In the genomic region with DNA sequence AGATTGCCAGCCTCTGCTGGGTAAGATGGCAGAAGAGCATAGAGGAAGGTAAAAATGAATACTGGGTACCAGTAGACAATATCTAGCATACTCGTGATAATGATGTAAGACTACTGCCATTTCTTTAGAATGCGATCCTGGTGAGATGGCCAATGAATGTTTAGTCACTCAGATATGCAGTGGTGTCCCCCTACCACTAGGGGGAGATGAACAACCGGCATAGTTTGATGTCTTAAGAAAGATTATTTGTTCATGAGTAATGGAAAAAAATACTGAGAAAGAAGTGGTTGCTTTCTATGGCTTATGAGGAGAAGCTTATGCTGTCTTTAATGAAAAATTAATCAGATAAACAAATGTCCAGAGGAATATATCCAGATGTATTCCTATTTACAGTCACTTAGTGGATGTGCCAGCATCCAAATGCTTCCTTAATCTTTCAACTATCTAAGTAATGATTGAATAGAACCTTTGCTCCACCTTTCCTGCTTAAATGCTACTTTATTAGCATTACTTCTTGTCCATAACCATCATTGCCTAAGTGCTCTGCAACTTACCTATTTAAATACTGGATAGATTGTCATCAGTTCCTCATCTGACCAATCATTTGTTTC, we compare ENCODE assay signal across 8 cellular contexts.
DNase-seq lines count a peak whose midpoint lies in the region; ATAC-seq and TF ChIP-seq lines count a peak whose summit lies in the region.

No MANE protein-coding gene starts in this region.

- ATAC-seq in GM19452 (IDR thresholded peaks at IDR 0.05; ENCODE audit: unreplicated experiment): peak; percentile 88
- peak; percentile 84 for ATAC-seq in HG03457 (IDR thresholded peaks at IDR 0.05; ENCODE audit: unreplicated experiment)

- H3K4me1 ChIP-seq in prostate gland (replicated peaks): no peaks in the 10 kb centered on the region

- no peaks in the 10 kb centered on the region for H3K36me3 ChIP-seq in prostate gland

- H3K4me3 ChIP-seq in prostate gland: no peak overlapping the region

- no peaks in the 10 kb centered on the region for H3K9me3 ChIP-seq in prostate gland

- H3K27ac ChIP-seq in prostate gland: no peak overlapping the region

- peak; percentile 79 for DNase-seq in DMS53 treated with DMSO at 0.1 percent for 48 hours (lab: John Stamatoyannopoulos, UW; ENCODE audit: unreplicated experiment)
- peak; percentile 70 for DNase-seq in NCI-H69 (lab: John Stamatoyannopoulos, UW)
- peak; percentile 4 for DNase-seq in activated T-helper 1 cell treated with anti-CD3 and anti-CD28 coated beads, Interleukin-12 subunit alpha, Interleukin-12 subunit beta, Interleukin-2, Interleukin-4 antibody, amounts not matched to agents 30 ng/mL and 10 ng/mL and 1 ng/mL, durations not matched to agents 14 hours and 24 hours and 36 hours (ENCODE audit: low spot score)
- peak; percentile 63 for DNase-seq in glomerular endothelial cell (ENCODE audit: extremely low read depth, low read depth, low spot score)
- DNase-seq in prostate gland (ENCODE audit: low spot score): peak; percentile 17
- no peak for DNase-seq in posterior vena cava (ENCODE audit: low spot score)

- H3K27ac Mint-ChIP-seq in activated T-helper 1 cell treated with anti-CD3 and anti-CD28 coated beads, Interleukin-12 subunit alpha, Interleukin-12 subunit beta, Interleukin-2, Interleukin-4 antibody, amounts not matched to agents 30 ng/mL and 10 ng/mL and 1 ng/mL, durations not matched to agents 14 hours and 24 hours and 36 hours: no peak overlapping the region

- TF ChIP-seq POLR2A in prostate gland (IDR thresholded peaks at IDR 0.05): no peak

- peaks cover 9% of the 10 kb centered on the region for H3K4me1 Mint-ChIP-seq in activated T-helper 1 cell treated with anti-CD3 and anti-CD28 coated beads, Interleukin-12 subunit alpha, Interleukin-12 subunit beta, Interleukin-2, Interleukin-4 antibody, amounts not matched to agents 30 ng/mL and 10 ng/mL and 1 ng/mL, durations not matched to agents 14 hours and 24 hours and 36 hours (ENCODE audit: low read depth)

- TF ChIP-seq CTCF in prostate gland (IDR thresholded peaks at IDR 0.05): peak; percentile 66 to 90 (median 74)

- intact Hi-C loops in activated T-helper 1 cell treated with anti-CD3 and anti-CD28 coated beads, Interleukin-12 subunit alpha, Interleukin-12 subunit beta, Interleukin-2, Interleukin-4 antibody, amounts not matched to agents 30 ng/mL and 10 ng/mL and 1 ng/mL, durations not matched to agents 14 hours and 24 hours and 36 hours (cut with micrococcal nuclease): loop anchor here (1.0 to 5.0 kb wide), 4 partner anchors 177 to 1201 kb away; no protein-coding TSS in a partner anchor
- intact Hi-C loops in prostate gland (cut with DNase I): loop anchor here (5.0 to 10.0 kb wide), 3 partner anchors 176 to 794 kb away; partner anchors contain the start of gene ST6GALNAC5
- intact Hi-C loops in posterior vena cava (cut with DNase I): no loop called here

- H3K27me3 ChIP-seq in prostate gland (replicated peaks; ENCODE audit: insufficient read depth): no peaks in the 10 kb centered on the region

- H3K4me3 Mint-ChIP-seq in activated T-helper 1 cell treated with anti-CD3 and anti-CD28 coated beads, Interleukin-12 subunit alpha, Interleukin-12 subunit beta, Interleukin-2, Interleukin-4 antibody, amounts not matched to agents 30 ng/mL and 10 ng/mL and 1 ng/mL, durations not matched to agents 14 hours and 24 hours and 36 hours: no peak overlapping the region

- H3K36me3 Mint-ChIP-seq in activated T-helper 1 cell treated with anti-CD3 and anti-CD28 coated beads, Interleukin-12 subunit alpha, Interleukin-12 subunit beta, Interleukin-2, Interleukin-4 antibody, amounts not matched to agents 30 ng/mL and 10 ng/mL and 1 ng/mL, durations not matched to agents 14 hours and 24 hours and 36 hours (ENCODE audit: low read depth): no peaks in the 10 kb centered on the region

- 16% methylated on average over 3 of the region's 3 CpGs for WGBS in prostate gland

- no peaks in the 10 kb centered on the region for H3K9me3 Mint-ChIP-seq in activated T-helper 1 cell treated with anti-CD3 and anti-CD28 coated beads, Interleukin-12 subunit alpha, Interleukin-12 subunit beta, Interleukin-2, Interleukin-4 antibody, amounts not matched to agents 30 ng/mL and 10 ng/mL and 1 ng/mL, durations not matched to agents 14 hours and 24 hours and 36 hours

- H3K27me3 Mint-ChIP-seq in activated T-helper 1 cell treated with anti-CD3 and anti-CD28 coated beads, Interleukin-12 subunit alpha, Interleukin-12 subunit beta, Interleukin-2, Interleukin-4 antibody, amounts not matched to agents 30 ng/mL and 10 ng/mL and 1 ng/mL, durations not matched to agents 14 hours and 24 hours and 36 hours (ENCODE audit: insufficient read depth): peaks cover 4% of the 10 kb centered on the region

Comparison
In these comparisons a context has a peak if more than half of its experiments do, and no peak if none do; other contexts are left out.
1. intact Hi-C loops: an anchor here in activated T-helper 1 cell treated with anti-CD3 and anti-CD28 coated beads, Interleukin-12 subunit alpha, Interleukin-12 subunit beta, Interleukin-2, Interleukin-4 antibody, amounts not matched to agents 30 ng/mL and 10 ng/mL and 1 ng/mL, durations not matched to agents 14 hours and 24 hours and 36 hours (1.0 to 5.0 kb wide) and prostate gland (5.0 to 10.0 kb wide); none called in posterior vena cava.